12 cellular contexts compared by ENCODE assay signal in genomic region chr5:88877826-88878225, GRCh38. TPM values are rescaled to one million over a fixed set of nuclear protein-coding genes. Genes with fewer than 3 reads are reported as not detected.
DNase-seq lines count a peak whose midpoint lies in the region; TF ChIP-seq lines count a peak whose summit lies in the region.
"Had no signal": no experiment of that assay in that cellular context is flagged by ENCODE, and none has a peak within 500 bp of the region (broad histone marks: within the 10 kb centered on the region; RNA-seq: fewer than 3 reads in every experiment).

No MANE protein-coding gene starts in this region.

- no peak overlapping the region for H2AK5ac ChIP-seq in neuronal stem cell (ENCODE audit: low read depth, low read length)

- no peaks in the 10 kb centered on the region for H3K27me3 ChIP-seq in skeletal muscle tissue (ENCODE audit: control insufficient read depth in 3 of 3, insufficient read depth in 3 of 3, low read length in 3 of 3)
- H3K27me3 ChIP-seq in neuronal stem cell (ENCODE audit: control insufficient read depth in 3 of 3, insufficient read depth in 3 of 3, low read depth in 1 of 3, low read length in 3 of 3), result no peaks in the 10 kb centered on the region

- CTCF ChIA-PET in OCI-LY7 (lab: Charles Lee; ENCODE audit: unreplicated experiment), result no interaction called here

- TF ChIP-seq CTCF in GM12875 (IDR thresholded peaks at IDR 0.05; ENCODE audit: borderline replicate concordance, insufficient read depth, low read depth, low read length) (no peak), OCI-LY7 (conservative IDR thresholded peaks at IDR 0.05; ENCODE audit: low read length) (no peak), fibroblast of mammary gland (conservative IDR thresholded peaks at IDR 0.05; ENCODE audit: control insufficient read depth, insufficient read depth, low read depth, low read length) (no peak), lower leg skin (IDR thresholded peaks at IDR 0.05) (no peak)

- BruUV-seq in OCI-LY7 (replicated peaks; lab: Mats Ljungman, UMichigan), result no TSS peak

- 29 to 45% methylated on average over 2 of the region's 2 CpGs for WGBS in lower leg skin, 2 donors
- WGBS in neuronal stem cell (ENCODE audit: extremely low coverage in 2 of 2, insufficient read length in 2 of 2, insufficient replicate concordance in 1 of 2), 2 donors, result no CpG with 5 or more reads among the region's 2 CpGs

- H3K23ac ChIP-seq in neuronal stem cell (ENCODE audit: low read depth, low read length, poor library complexity), result no peak overlapping the region

- H2AFZ ChIP-seq in OCI-LY7 (ENCODE audit: low read length) (peak overlapping the region; percentile 32; the same call in 1 of the 2 replicates), neuronal stem cell (ENCODE audit: low read length) (no peak overlapping the region)

- POLR2A ChIA-PET in OCI-LY7 (lab: Charles Lee), result interaction anchor here (0.7 kb wide), 1 partner anchor 44 kb away, joined by 4 read pairs; no protein-coding TSS in a partner anchor

- H3K36me3 ChIP-seq in OCI-LY7 (ENCODE audit: insufficient read depth, low read length), result no peaks in the 10 kb centered on the region
- peaks cover 0 to 5% (median 4%) of the 10 kb centered on the region in 3 donors for H3K36me3 ChIP-seq in skeletal muscle tissue (ENCODE audit: control insufficient read depth in 3 of 3, insufficient read depth in 3 of 3, low read length in 3 of 3)
- H3K36me3 ChIP-seq in neuronal stem cell (replicated peaks in 1 of 2; ENCODE audit: control insufficient read depth in 2 of 2, insufficient read depth in 2 of 2, low read length in 2 of 2), result no peaks in the 10 kb centered on the region

- no peak overlapping the region for H3K18ac ChIP-seq in neuronal stem cell (ENCODE audit: low read length)

- no peak overlapping the region for H3K4ac ChIP-seq in neuronal stem cell (ENCODE audit: low read length)

- TF ChIP-seq POLR2A in lower leg skin (IDR thresholded peaks at IDR 0.05), result no peak

- DNase-seq in OCI-LY7 (ENCODE audit: low spot score) (no peak), fibroblast of mammary gland (ENCODE audit: low read depth) (peak; percentile 10), T-helper 1 cell (no peak), lower leg skin (ENCODE audit: low spot score in 2 of 2) (no peak), NCI-H524 treated with DMSO at 0.1 percent for 48 hours (lab: John Stamatoyannopoulos, UW) (no peak), neuronal stem cell (ENCODE audit: low spot score) (no peak)
- DNase-seq: activated CD4-positive, alpha-beta T cell treated with anti-CD3 and anti-CD28 coated beads for 4 hours; activated T-cell treated with anti-CD3 and anti-CD28 coated beads, Interleukin-2, amount 50 U/mL, for 72 hours; anterior cingulate cortex; CD4-positive, alpha-beta memory T cell had no signal

- peaks cover 67% of the 10 kb centered on the region for H3K4me1 ChIP-seq in OCI-LY7 (ENCODE audit: insufficient read depth, low read length, poor library complexity, severe bottlenecking)
- peaks cover 0 to 30% (median 13%) of the 10 kb centered on the region in 3 donors for H3K4me1 ChIP-seq in skeletal muscle tissue (ENCODE audit: control insufficient read depth in 3 of 3, insufficient read depth in 3 of 3, low read length in 3 of 3)
- peaks cover 0 to 9% of the 10 kb centered on the region in 2 donors for H3K4me1 ChIP-seq in neuronal stem cell (ENCODE audit: control insufficient read depth in 2 of 2, insufficient read depth in 1 of 2, low read depth in 1 of 2, low read length in 2 of 2)

- H3K79me2 ChIP-seq in OCI-LY7 (ENCODE audit: insufficient read depth, low read depth, low read length), result peaks cover 46% of the 10 kb centered on the region; the same call in 1 of the 2 replicates

- no peaks in the 10 kb centered on the region for H3K9me2 ChIP-seq in OCI-LY7 (ENCODE audit: insufficient read depth, low read length)

- intact Hi-C loops in OCI-LY7 (cut with micrococcal nuclease; ENCODE audit: unreplicated experiment) (no loop called here), lower leg skin (cut with DNase I; ENCODE audit: low total_unique reads) (no loop called here)

- no peak overlapping the region for H2BK15ac ChIP-seq in neuronal stem cell (ENCODE audit: low read length)

- H3K4me2 ChIP-seq in OCI-LY7 (ENCODE audit: low read length) (peak overlapping the region; percentile 81), neuronal stem cell (ENCODE audit: insufficient read depth, low read length, poor library complexity, severe bottlenecking) (no peak overlapping the region)

- H3K9ac ChIP-seq in skeletal muscle tissue (ENCODE audit: low read depth in 1 of 3, low read length in 3 of 3) (peak overlapping the region in 1 of 3 donors; percentile 38), neuronal stem cell (ENCODE audit: low read depth, low read length, poor library complexity) (no peak overlapping the region)

- no peak overlapping the region for H4K8ac ChIP-seq in neuronal stem cell (ENCODE audit: low read depth, low read length)

- no peak overlapping the region for H4K91ac ChIP-seq in neuronal stem cell (ENCODE audit: low read depth, low read length, poor library complexity)

- H3K14ac ChIP-seq in neuronal stem cell (ENCODE audit: low read length), result no peak overlapping the region

- no peak overlapping the region for H2BK5ac ChIP-seq in neuronal stem cell (ENCODE audit: low read length)

- no peak overlapping the region for H2BK12ac ChIP-seq in neuronal stem cell (ENCODE audit: low read length)

- no peak overlapping the region for H3K27ac ChIP-seq in OCI-LY7 (ENCODE audit: low read depth, low read length, poor library complexity, severe bottlenecking)
- peak overlapping the region; percentile 10 for H3K27ac ChIP-seq in skeletal muscle tissue (ENCODE audit: low read depth, low read length)
- H3K27ac ChIP-seq in neuronal stem cell (replicated peaks; ENCODE audit: low read length), result no peak overlapping the region

- H3K79me1 ChIP-seq in neuronal stem cell (ENCODE audit: low read depth, low read length), result no peaks in the 10 kb centered on the region

- no peaks in the 10 kb centered on the region for H3K9me3 ChIP-seq in OCI-LY7 (ENCODE audit: low read length)
- no peaks in the 10 kb centered on the region for H3K9me3 ChIP-seq in skeletal muscle tissue (ENCODE audit: control insufficient read depth in 3 of 3, low read length in 3 of 3)
- H3K9me3 ChIP-seq in neuronal stem cell (replicated peaks in 1 of 2; ENCODE audit: control insufficient read depth in 2 of 2, insufficient read depth in 1 of 2, low read depth in 1 of 2, low read length in 2 of 2), result no peaks in the 10 kb centered on the region

- H4K20me1 ChIP-seq in OCI-LY7 (ENCODE audit: insufficient read depth, low read length), result no peaks in the 10 kb centered on the region; the same call in 1 of the 2 replicates

- H3K4me3 ChIP-seq in GM12875 (ENCODE audit: low read depth, low read length) (peak overlapping the region; percentile 41), OCI-LY7 (ENCODE audit: low read depth, low read length, poor library complexity, severe bottlenecking) (no peak overlapping the region), fibroblast of mammary gland (ENCODE audit: control insufficient read depth, low read depth, low read length) (no peak overlapping the region), skeletal muscle tissue (ENCODE audit: low read length in 3 of 3) (peak overlapping the region in 1 of 3 donors; percentile 24), lower leg skin (ENCODE audit: low read depth, poor library complexity, severe bottlenecking) (no peak overlapping the region), neuronal stem cell (ENCODE audit: low read length in 2 of 2) (no peak overlapping the region)

- H2BK120ac ChIP-seq in neuronal stem cell (ENCODE audit: low read depth, low read length), result no peak overlapping the region

RNA-seq across cellular contexts. Expression of gene MEF2C, which starts 5.2 kb away (rescaled TPM):
- 5.5 and 9.5 TPM in 2 replicates for total RNA-seq in OCI-LY7 (2014; rRNA removed; shearing (Covaris generic))
- total RNA-seq in OCI-LY7 (2022) (57.6 and 58.7 TPM in 2 replicates), skeletal muscle tissue (464 TPM), lower leg skin (10 to 100 TPM in 2 of 4 donors, 1 to 10 TPM in 2; 2.4 to 15.5 (median 8.1) TPM)
- 1.5 TPM for polyA plus RNA-seq in neuronal stem cell (2013, experiment 1 of 2)
- polyA plus RNA-seq in neuronal stem cell (2013, experiment 2 of 2), result 1.1 TPM
